ENCODE assay signal across 23 cellular contexts in genomic region chr4:17589355-17589754, GRCh38. TPM values are rescaled to one million over a fixed set of nuclear protein-coding genes. Genes with fewer than 3 reads are reported as not detected.
DNase-seq lines count a peak whose midpoint lies in the region; ATAC-seq, FAIRE-seq and TF ChIP-seq lines count a peak whose summit lies in the region.
"Had no signal": no experiment of that assay in that cellular context is flagged by ENCODE, and none has a peak within 500 bp of the region (broad histone marks: within the 10 kb centered on the region; RNA-seq: fewer than 3 reads in every experiment).

No MANE protein-coding gene starts in this region.

- WGBS in K562 (ENCODE audit: insufficient coverage, low coverage, missing lambda C conversion rate) = 96% methylated on average over 3 of the region's 3 CpGs

- peaks cover 28% of the 10 kb centered on the region for H3F3A ChIP-seq in DOHH2 (ENCODE audit: control insufficient read depth, insufficient read depth)

- no peak for TF ChIP-seq EP300 in K562 (IDR thresholded peaks at IDR 0.05; ENCODE audit: low read length)

- no peak overlapping the region for H3K9ac ChIP-seq in K562 (ENCODE audit: insufficient read depth in 1 of 2, low read depth in 2 of 2, low read length in 2 of 2)
- H3K9ac ChIP-seq: BLaER1 treated with 17β-estradiol and CSF1 and Interleukin-3, amounts not matched to agents 10 nM and 100 nM had no signal

- H3K9me1 ChIP-seq in K562 (ENCODE audit: control insufficient read depth, insufficient read depth, low read length) = no peaks in the 10 kb centered on the region

- no peak overlapping the region for H3K4me3 Mint-ChIP-seq in neural crest cell
- H3K4me3 Mint-ChIP-seq: B cell; CD4-positive, alpha-beta T cell; CD8-positive, alpha-beta T cell had no signal

- H3K9me3 ChIP-seq in DOHH2 (ENCODE audit: control insufficient read depth, insufficient read depth, low read length) = no peaks in the 10 kb centered on the region
- H3K9me3 ChIP-seq in K562 (replicated peaks; ENCODE audit: control insufficient read depth, insufficient read depth, low read depth, low read length) = no peaks in the 10 kb centered on the region
- H3K9me3 ChIP-seq: A549; BLaER1 treated with 17β-estradiol and CSF1 and Interleukin-3, amounts not matched to agents 10 nM and 100 nM; Caco-2 had no signal

- H3K4me3 ChIP-seq in DOHH2 (ENCODE audit: low read length) = no peak overlapping the region
- H3K4me3 ChIP-seq in K562 = no peak overlapping the region
- H3K4me3 ChIP-seq: A549; BLaER1 treated with 17β-estradiol and CSF1 and Interleukin-3, amounts not matched to agents 10 nM and 100 nM; GM12878 had no signal

- intact Hi-C loops in K562 (cut with micrococcal nuclease) = no loop called here

- CTCF ChIA-PET in K562 (lab: Yijun Ruan, JAX; ENCODE audit: low intra/inter-chr PET ratio) = no interaction called here

- H3K4me1 ChIP-seq in DOHH2 (ENCODE audit: control insufficient read depth, low read length) (peaks cover 47% of the 10 kb centered on the region), K562 (replicated peaks in 1 of 2; ENCODE audit: control insufficient read depth in 2 of 2, insufficient read depth in 2 of 2, low read length in 2 of 2) (no peaks in the 10 kb centered on the region)
- H3K4me1 ChIP-seq: A549, Caco-2 had no signal

- H3K9me2 ChIP-seq in DOHH2 (replicated peaks; ENCODE audit: control insufficient read depth, low read length) = no peaks in the 10 kb centered on the region

- H3K9me3 Mint-ChIP-seq in neural crest cell = no peaks in the 10 kb centered on the region
- H3K9me3 Mint-ChIP-seq: CD4-positive, alpha-beta T cell; CD8-positive, alpha-beta T cell had no signal

- H3K27ac ChIP-seq in DOHH2 (ENCODE audit: low read depth, low read length) = peak overlapping the region; percentile 23; the same call in 1 of the 2 replicates
- H3K27ac ChIP-seq in K562 (ENCODE audit: extremely low read depth, low read depth, low read length) = no peak overlapping the region
- H3K27ac ChIP-seq: 22Rv1; A549; BLaER1 treated with 17β-estradiol and CSF1 and Interleukin-3, amounts not matched to agents 10 nM and 100 nM; C4-2B had no signal

- H3K4me1 Mint-ChIP-seq in neural crest cell = peaks cover 16% of the 10 kb centered on the region

- no peak overlapping the region for H3K4me2 ChIP-seq in DOHH2 (ENCODE audit: low read length)
- no peak overlapping the region for H3K4me2 ChIP-seq in K562 (ENCODE audit: insufficient read depth, low read length)
- H3K4me2 ChIP-seq: A549 had no signal

- H3K36me3 Mint-ChIP-seq in neural crest cell (ENCODE audit: low read depth) = peaks cover 7% of the 10 kb centered on the region

- in situ Hi-C loops in K562 (cut with MboI) = no loop called here

- no peak for TF ChIP-seq CTCF in DOHH2 (IDR thresholded peaks at IDR 0.05; ENCODE audit: low read depth, low read length, poor library complexity, severe bottlenecking)
- TF ChIP-seq CTCF in K562 (IDR thresholded peaks at IDR 0.05 in 2 of 3, conservative IDR thresholded peaks at IDR 0.05 in 1 of 3; ENCODE audit: insufficient read depth in 2 of 3, low read depth in 1 of 3, low read length in 3 of 3) = no peak
- TF ChIP-seq CTCF in neural crest cell (conservative IDR thresholded peaks at IDR 0.05) = no peak

- no peak overlapping the region for H2AFZ ChIP-seq in K562 (ENCODE audit: low read depth, low read length)

- H3K36me3 ChIP-seq in DOHH2 (ENCODE audit: control insufficient read depth, low read length) (peaks cover 88% of the 10 kb centered on the region), K562 (ENCODE audit: control insufficient read depth, insufficient read depth, low read length) (peaks cover 84% of the 10 kb centered on the region)

- no peaks in the 10 kb centered on the region for H3K27me3 ChIP-seq in DOHH2 (ENCODE audit: control insufficient read depth, low read length)
- no peaks in the 10 kb centered on the region for H3K27me3 ChIP-seq in K562 (ENCODE audit: control insufficient read depth in 2 of 2, insufficient read depth in 2 of 2, low read length in 2 of 2)
- H3K27me3 ChIP-seq: BLaER1 treated with 17β-estradiol and CSF1 and Interleukin-3, amounts not matched to agents 10 nM and 100 nM had no signal

- TF ChIP-seq RAD21 in K562 (CRISPR knock-in tag; conservative IDR thresholded peaks at IDR 0.05 in 1 of 2, IDR thresholded peaks at IDR 0.05 in 1 of 2) = no peak

- ATAC-seq in K562 (no peak), GM19328 (IDR thresholded peaks at IDR 0.05; ENCODE audit: unreplicated experiment) (no peak), HG03457 (IDR thresholded peaks at IDR 0.05; ENCODE audit: unreplicated experiment) (no peak)
- ATAC-seq: A549; CD8-positive, alpha-beta T cell; GM12878 had no signal

- no peaks in the 10 kb centered on the region for H3K27me3 Mint-ChIP-seq in neural crest cell (ENCODE audit: low read depth)
- H3K27me3 Mint-ChIP-seq: B cell; CD4-positive, alpha-beta T cell had no signal

- no TSS peak for BruUV-seq in K562 (replicated peaks; lab: Mats Ljungman, UMichigan)

- DNase-seq in K562 (ENCODE audit: extremely low read depth in 1 of 4, low spot score in 3 of 4) (no peak), neural crest cell (ENCODE audit: low read depth, low spot score) (no peak), NCI-H510A (lab: John Stamatoyannopoulos, UW) (no peak)
- DNase-seq: AML-193; Caco-2; Calu3; CD4-positive, alpha-beta T cell; CD8-positive, alpha-beta T cell; DMS79 treated with DMSO at 0.1 percent for 48 hours; EL; GDM1 had no signal

- peak overlapping the region; percentile 67 for H3K27ac Mint-ChIP-seq in neural crest cell (ENCODE audit: unreplicated experiment)
- H3K27ac Mint-ChIP-seq: B cell; CD4-positive, alpha-beta T cell; CD8-positive, alpha-beta T cell had no signal

- H4K20me1 ChIP-seq in DOHH2 (ENCODE audit: control insufficient read depth, insufficient read depth, low read depth, low read length) = no peaks in the 10 kb centered on the region
- no peaks in the 10 kb centered on the region for H4K20me1 ChIP-seq in K562 (replicated peaks; ENCODE audit: control insufficient read depth, insufficient read depth, low read length)

- no peak for TF ChIP-seq POLR2A in K562 (conservative IDR thresholded peaks at IDR 0.05)

- peaks cover 42% of the 10 kb centered on the region for H3K79me2 ChIP-seq in DOHH2 (ENCODE audit: control insufficient read depth, low read length)
- no peaks in the 10 kb centered on the region for H3K79me2 ChIP-seq in K562 (ENCODE audit: control insufficient read depth, insufficient read depth, low read length)

- FAIRE-seq in K562 (lab: Jason Lieb, UNC) = peak; percentile 26
- FAIRE-seq: A549, D721Med, GM12892, GM18507 had no signal

- POLR2A ChIA-PET in K562 (lab: Yijun Ruan, JAX) = no interaction called here

TF ChIP-seq in K562, 482 proteins besides CTCF, POLR2A, EP300 and RAD21 (continues in another document):
- TF ChIP-seq TGIF2 (CRISPR knock-in tag; IDR thresholded peaks at IDR 0.05) = no peak
- TF ChIP-seq FOXJ3 (CRISPR knock-in tag; IDR thresholded peaks at IDR 0.05) = no peak
- no peak for TF ChIP-seq ZBTB8A (IDR thresholded peaks at IDR 0.05; ENCODE audit: partially characterized antibody)
- no peak for TF ChIP-seq SREBF2 (CRISPR knock-in tag; IDR thresholded peaks at IDR 0.05)
- no peak for TF ChIP-seq KDM1A (IDR thresholded peaks at IDR 0.05)
- no peak for TF ChIP-seq ID3 (CRISPR knock-in tag; IDR thresholded peaks at IDR 0.05)
- no peak for TF ChIP-seq ID3 (tag; IDR thresholded peaks at IDR 0.05)

RNA-seq across cellular contexts. Expression of gene LAP3, which starts 12.4 kb away (rescaled TPM):
- total RNA-seq in K562 (2011; cell fraction: chromatin; rRNA removed; ENCODE audit: low replicate concordance) = 32.7 and 42.6 TPM in 2 replicates
- 24.0 and 28.4 TPM in 2 replicates for total RNA-seq in K562 (2011; cell fraction: nucleolus; rRNA removed)
- total RNA-seq in K562 (2011; cell fraction: nucleoplasm; rRNA removed) = 31.4 and 34.3 TPM in 2 replicates
- total RNA-seq in K562 (2014; rRNA removed) = 100 and 107 TPM in 2 replicates
- 122 and 126 TPM in 2 replicates for total RNA-seq in K562 (2014; rRNA removed; fragmentation: Illumina TruSeq; extraction: Trizol)
- total RNA-seq in K562 (2015; rRNA removed; fragmentation: Illumina TruSeq; extraction: Trizol) = 134 and 143 TPM in 2 replicates
- 82.3 and 85.6 TPM in 2 replicates for total RNA-seq in K562 (2021)
- 75.0 and 97.3 TPM in 2 replicates for polyA plus RNA-seq in K562 (2011; rRNA removed)
- polyA plus RNA-seq in K562 (2011; cell fraction: cytosol; rRNA removed) = 45.3 and 56.8 TPM in 2 replicates
- polyA plus RNA-seq in K562 (2011; cell fraction: nucleus; rRNA removed) = 25.3 and 29.5 TPM in 2 replicates
- 64.4 and 111 TPM in 2 replicates for polyA plus RNA-seq in K562 (2012)
- 115 and 132 TPM in 2 replicates for polyA plus RNA-seq in K562 (2014; fragmentation: Illumina TruSeq; extraction: Trizol)
- 100 to 1,000 TPM in 1 of 2 experiments, 10 to 100 TPM in 1; 97.3 to 170 TPM for polyA plus RNA-seq in K562 (2014; fragmentation: Nextera tagmentation; extraction: Ambion mirVana)
- polyA plus RNA-seq in K562 (2014; rRNA removed) = 93.1 and 94.3 TPM in 2 replicates
- 87.0 and 98.8 TPM in 2 replicates for polyA minus RNA-seq in K562 (2011; rRNA and poly(A)+ RNA removed)
- 33.4 and 54.2 TPM in 2 replicates for polyA minus RNA-seq in K562 (2011; cell fraction: cytosol; rRNA and poly(A)+ RNA removed)
- 24.0 and 33.1 TPM in 2 replicates for polyA minus RNA-seq in K562 (2011; cell fraction: nucleus; rRNA and poly(A)+ RNA removed)
- total RNA-seq in neural crest cell = 46.7 and 49.0 TPM in 2 replicates

RNA-seq across cellular contexts. Expression of gene MED28, which starts 25.1 kb away (rescaled TPM):
- 38.5 and 51.6 TPM in 2 replicates for total RNA-seq in K562 (2011; cell fraction: chromatin; rRNA removed; ENCODE audit: low replicate concordance)
- 29.0 and 36.8 TPM in 2 replicates for total RNA-seq in K562 (2011; cell fraction: nucleolus; rRNA removed)
- 51.3 and 93.1 TPM in 2 replicates for total RNA-seq in K562 (2011; cell fraction: nucleoplasm; rRNA removed)
- total RNA-seq in K562 (2014; rRNA removed) = 13.5 and 15.5 TPM in 2 replicates
- total RNA-seq in K562 (2014; rRNA removed; fragmentation: Illumina TruSeq; extraction: Trizol) = 34.6 and 41.9 TPM in 2 replicates
- total RNA-seq in K562 (2015; rRNA removed; fragmentation: Illumina TruSeq; extraction: Trizol) = 68.0 and 77.0 TPM in 2 replicates
- 82.4 and 93.8 TPM in 2 replicates for total RNA-seq in K562 (2021)
- polyA plus RNA-seq in K562 (2011; rRNA removed) = 42.4 and 50.5 TPM in 2 replicates
- polyA plus RNA-seq in K562 (2011; cell fraction: cytosol; rRNA removed) = 15.6 and 24.7 TPM in 2 replicates
- 36.3 and 45.5 TPM in 2 replicates for polyA plus RNA-seq in K562 (2011; cell fraction: nucleus; rRNA removed)
- 30.2 and 53.6 TPM in 2 replicates for polyA plus RNA-seq in K562 (2012)
- polyA plus RNA-seq in K562 (2014; fragmentation: Illumina TruSeq; extraction: Trizol) = 23.0 and 28.4 TPM in 2 replicates
- polyA plus RNA-seq in K562 (2014; fragmentation: Nextera tagmentation; extraction: Ambion mirVana) = 10 to 100 TPM; 76.5 to 79.2 TPM
- 35.1 and 43.4 TPM in 2 replicates for polyA plus RNA-seq in K562 (2014; rRNA removed)
- 24.6 and 28.1 TPM in 2 replicates for polyA minus RNA-seq in K562 (2011; rRNA and poly(A)+ RNA removed)
- polyA minus RNA-seq in K562 (2011; cell fraction: cytosol; rRNA and poly(A)+ RNA removed) = 41.8 and 43.2 TPM in 2 replicates
- 25.3 and 29.1 TPM in 2 replicates for polyA minus RNA-seq in K562 (2011; cell fraction: nucleus; rRNA and poly(A)+ RNA removed)
- total RNA-seq in neural crest cell = 97.8 and 100 TPM in 2 replicates
